ENCODE assay signal across 27 cellular contexts in genomic region chr3:185526349-185526951, GRCh38. TPM values are rescaled to one million over a fixed set of nuclear protein-coding genes. Genes with fewer than 3 reads are reported as not detected.
DNase-seq lines count a peak whose midpoint lies in the region; ATAC-seq, FAIRE-seq and TF ChIP-seq lines count a peak whose summit lies in the region.
"Had no signal": no experiment of that assay in that cellular context is flagged by ENCODE, and none has a peak within 500 bp of the region (broad histone marks: within the 10 kb centered on the region; RNA-seq: fewer than 3 reads in every experiment).

No MANE protein-coding gene starts in this region.

- no peak for TF ChIP-seq CTCF in WTC11 (IDR thresholded peaks at IDR 0.05)
- TF ChIP-seq CTCF in kidney (IDR thresholded peaks at IDR 0.05; ENCODE audit: borderline replicate concordance, extremely low read depth, insufficient read depth), result no peak
- TF ChIP-seq CTCF in uterus (IDR thresholded peaks at IDR 0.05), result no peak
- TF ChIP-seq CTCF in tibial nerve (IDR thresholded peaks at IDR 0.05), result no peak

- H3K36me3 ChIP-seq in kidney (ENCODE audit: control insufficient read depth in 1 of 2, insufficient read depth in 2 of 2, low read length in 2 of 2) (no peaks in the 10 kb centered on the region), uterus (no peaks in the 10 kb centered on the region), mesendoderm (ENCODE audit: control insufficient read depth, insufficient read depth, low read length) (no peaks in the 10 kb centered on the region), tibial nerve (no peaks in the 10 kb centered on the region)
- H3K36me3 ChIP-seq: BE2C; BLaER1 treated with 17β-estradiol and CSF1 and Interleukin-3, amounts not matched to agents 10 nM and 100 nM; HAP-1 had no signal

- no peak overlapping the region for H3K4me3 Mint-ChIP-seq in WTC11
- H3K4me3 Mint-ChIP-seq: CD14-positive monocyte; CD4-positive, alpha-beta T cell; CD8-positive, alpha-beta memory T cell had no signal

- H3K4me1 ChIP-seq in kidney (ENCODE audit: control insufficient read depth in 1 of 2, insufficient read depth in 1 of 2, low read depth in 1 of 2, low read length in 2 of 2) (no peaks in the 10 kb centered on the region), uterus (no peaks in the 10 kb centered on the region), mesendoderm (ENCODE audit: control insufficient read depth, low read depth, low read length) (no peaks in the 10 kb centered on the region), tibial nerve (no peaks in the 10 kb centered on the region)
- H3K4me1 ChIP-seq: BE2C; BLaER1 treated with 17β-estradiol and CSF1 and Interleukin-3, amounts not matched to agents 10 nM and 100 nM had no signal

- H3K27ac ChIP-seq in kidney (ENCODE audit: low read depth in 2 of 2, low read length in 2 of 2) (no peak overlapping the region), uterus (no peak overlapping the region), mesendoderm (ENCODE audit: low read depth, low read length) (no peak overlapping the region), tibial nerve (no peak overlapping the region)
- H3K27ac ChIP-seq: 22Rv1; A549; BLaER1 treated with 17β-estradiol and CSF1 and Interleukin-3, amounts not matched to agents 10 nM and 100 nM had no signal

- no peak overlapping the region for H3K56ac ChIP-seq in mesendoderm (ENCODE audit: low read length)

- WGBS in mesendoderm (ENCODE audit: extremely low coverage, insufficient coverage, low lambda C conversion rate), result no CpG with 5 or more reads among the region's 2 CpGs
- 91 to 92% methylated on average over 2 of the region's 2 CpGs for WGBS in tibial nerve, 2 donors

- H2AK5ac ChIP-seq in mesendoderm (ENCODE audit: low read length), result no peak overlapping the region

- intact Hi-C loops in kidney (cut with DNase I) (no loop called here), uterus (cut with DNase I; ENCODE audit: low total_unique reads) (no loop called here)

- no peak overlapping the region for H3K27ac Mint-ChIP-seq in WTC11
- H3K27ac Mint-ChIP-seq: CD14-positive monocyte; CD4-positive, alpha-beta T cell; CD8-positive, alpha-beta memory T cell had no signal

- CTCF ChIA-PET in WTC11 (lab: Charles Lee), result interaction anchor here (1.6 kb wide), 1 partner anchor 49 kb away, joined by 5 read pairs; no protein-coding TSS in a partner anchor

- H2BK120ac ChIP-seq in mesendoderm (ENCODE audit: low read depth, low read length), result no peak overlapping the region

- H3K79me1 ChIP-seq in mesendoderm (ENCODE audit: low read length), result no peaks in the 10 kb centered on the region

- no peak overlapping the region for H3K18ac ChIP-seq in mesendoderm (ENCODE audit: low read length)

- no peaks in the 10 kb centered on the region for H3K4me1 Mint-ChIP-seq in WTC11
- H3K4me1 Mint-ChIP-seq: CD14-positive monocyte; CD8-positive, alpha-beta memory T cell had no signal

- H3K27me3 ChIP-seq in uterus (no peaks in the 10 kb centered on the region), mesendoderm (ENCODE audit: insufficient read depth, low read length, poor library complexity) (no peaks in the 10 kb centered on the region), tibial nerve (no peaks in the 10 kb centered on the region)
- H3K27me3 ChIP-seq: BLaER1 treated with 17β-estradiol and CSF1 and Interleukin-3, amounts not matched to agents 10 nM and 100 nM had no signal

- H3K9ac ChIP-seq in kidney (ENCODE audit: low read length in 2 of 2) (no peak overlapping the region), mesendoderm (ENCODE audit: low read length) (no peak overlapping the region)
- H3K9ac ChIP-seq: BLaER1 treated with 17β-estradiol and CSF1 and Interleukin-3, amounts not matched to agents 10 nM and 100 nM had no signal

- no peak overlapping the region for H4K5ac ChIP-seq in mesendoderm (ENCODE audit: low read length)

- no peaks in the 10 kb centered on the region for H3K9me3 ChIP-seq in kidney (ENCODE audit: control insufficient read depth in 1 of 2, low read length in 2 of 2)
- H3K9me3 ChIP-seq in uterus, result no peaks in the 10 kb centered on the region
- no peaks in the 10 kb centered on the region for H3K9me3 ChIP-seq in tibial nerve
- H3K9me3 ChIP-seq: A549; BE2C; BLaER1 treated with 17β-estradiol and CSF1 and Interleukin-3, amounts not matched to agents 10 nM and 100 nM; HAP-1 had no signal

- no peak overlapping the region for H2BK15ac ChIP-seq in mesendoderm (replicated peaks; ENCODE audit: low read depth)

- no peak overlapping the region for H3K4me2 ChIP-seq in mesendoderm (ENCODE audit: low read length)
- H3K4me2 ChIP-seq: A549; BLaER1 treated with 17β-estradiol and CSF1 and Interleukin-3, amounts not matched to agents 10 nM and 100 nM had no signal

- no peak for DNase-seq in RCC 7860 (ENCODE audit: low spot score)
- no peak for DNase-seq in WTC11 (ENCODE audit: low spot score)
- DNase-seq in kidney, result no peak
- DNase-seq in uterus, result no peak
- DNase-seq in mesendoderm, result no peak
- DNase-seq in tibial nerve (ENCODE audit: low spot score in 2 of 2), result no peak
- DNase-seq: ACHN; AML-193; CD4-positive, alpha-beta T cell; CD8-positive, alpha-beta memory T cell; DMS 273 treated with DMSO at 0.1 percent for 48 hours; DMS79; EL; GF-D8; GOT3 had no signal

- no peak overlapping the region for H4K8ac ChIP-seq in mesendoderm (ENCODE audit: low read depth, low read length)

- no peak overlapping the region for H3K4ac ChIP-seq in mesendoderm (ENCODE audit: low read depth, low read length)

- H3K79me2 ChIP-seq in mesendoderm (ENCODE audit: control insufficient read depth, insufficient read depth, low read length), result no peaks in the 10 kb centered on the region

- H3K9me3 Mint-ChIP-seq in WTC11, result 0 out of 2 replicates have a peak, but pooled peaks cover 3% of the 10 kb centered on the region
- H3K9me3 Mint-ChIP-seq: CD4-positive, alpha-beta T cell had no signal

- no peaks in the 10 kb centered on the region for H3K36me3 Mint-ChIP-seq in WTC11
- H3K36me3 Mint-ChIP-seq: CD14-positive monocyte; CD8-positive, alpha-beta memory T cell had no signal

- H2BK5ac ChIP-seq in mesendoderm (ENCODE audit: low read length), result no peak overlapping the region

- POLR2A ChIA-PET in WTC11 (lab: Charles Lee), result no interaction called here

- H3K23ac ChIP-seq in mesendoderm (ENCODE audit: low read length), result no peak overlapping the region

- no peak for TF ChIP-seq EP300 in tibial nerve (IDR thresholded peaks at IDR 0.05)

- no peak for ATAC-seq in WTC11
- no peak for ATAC-seq in HG03354 (IDR thresholded peaks at IDR 0.05; ENCODE audit: poor library complexity, severe bottlenecking, unreplicated experiment)
- ATAC-seq: A549 had no signal

- TF ChIP-seq POLR2A in uterus (IDR thresholded peaks at IDR 0.05) (no peak), tibial nerve (IDR thresholded peaks at IDR 0.05) (no peak)

- peak; percentile 96 for FAIRE-seq in A204.1 (lab: Jason Lieb, UNC)
- peak; percentile 82 for FAIRE-seq in RCC 7860 (lab: Jason Lieb, UNC)
- peak; percentile 85 for FAIRE-seq in kidney (lab: Jason Lieb, UNC)
- FAIRE-seq: A549, D721Med, GM12891, GM18507, H54 had no signal

- peaks cover 2% of the 10 kb centered on the region; the same call in 1 of the 2 replicates for H3K27me3 Mint-ChIP-seq in WTC11 (ENCODE audit: low read depth)

- H3K4me3 ChIP-seq in kidney (ENCODE audit: low read length in 2 of 2) (no peak overlapping the region), uterus (no peak overlapping the region), mesendoderm (ENCODE audit: low read length) (no peak overlapping the region), tibial nerve (no peak overlapping the region)
- H3K4me3 ChIP-seq: A549; BLaER1 treated with 17β-estradiol and CSF1 and Interleukin-3, amounts not matched to agents 10 nM and 100 nM; HAP-1 had no signal

TF ChIP-seq in WTC11, 78 proteins besides CTCF, POLR2A, EP300 and RAD21:
- TF ChIP-seq NFE2L1 (CRISPR knock-in tag; IDR thresholded peaks at IDR 0.05) (no peak), PRRX2 (CRISPR knock-in tag; IDR thresholded peaks at IDR 0.05) (no peak), HMGA2 (CRISPR knock-in tag; IDR thresholded peaks at IDR 0.05) (peak; percentile 97; the same call in 1 of the 2 replicates)

RNA-seq across cellular contexts. Expression of gene LIPH, which starts 25.9 kb away (rescaled TPM):
- total RNA-seq in WTC11 (2021) (0.07 to 0.27 TPM (median 0.11 TPM) in 3 replicates), kidney (14.7 TPM), uterus (under 1 TPM in 1 of 4 donors, not detected in 3; 0.07 TPM), tibial nerve (under 1 TPM in 3 of 4 donors, not detected in 1; 0.20 to 0.30 (median 0.21) TPM)
- polyA plus RNA-seq in kidney (ENCODE audit: insufficient read depth, low read depth, low replicate concordance), result 3.2 TPM
- polyA plus RNA-seq in mesendoderm (2013, experiment 1 of 2), result 0.15 TPM
- polyA plus RNA-seq in mesendoderm (2013, experiment 2 of 2), result 0.07 TPM
- total RNA-seq: CD4-positive, alpha-beta T cell; CD8-positive, alpha-beta memory T cell had no signal
- polyA plus RNA-seq: CD14-positive monocyte; CD8-positive, alpha-beta memory T cell had no signal

RNA-seq across cellular contexts. Expression of gene TMEM41A, which starts 27.6 kb away (rescaled TPM):
- 14.4 to 17.2 TPM (median 15.7 TPM) in 3 replicates for total RNA-seq in WTC11 (2021)
- 21.0 TPM for total RNA-seq in kidney
- polyA plus RNA-seq in kidney (ENCODE audit: insufficient read depth, low read depth, low replicate concordance), result 19.0 TPM
- total RNA-seq in uterus, result 10 to 100 TPM in 3 of 4 donors, 1 to 10 TPM in 1; 3.6 to 31.5 (median 17.8) TPM
- 14.9 TPM for polyA plus RNA-seq in mesendoderm (2013, experiment 1 of 2)
- 14.0 TPM for polyA plus RNA-seq in mesendoderm (2013, experiment 2 of 2)
- 10 to 100 TPM; 11.4 to 19.8 (median 14.9) TPM for total RNA-seq in tibial nerve

RNA-seq across cellular contexts. Expression of gene SENP2, which starts 59.6 kb away (rescaled TPM):
- total RNA-seq in WTC11 (2021) (55.0 to 57.2 TPM (median 56.9 TPM) in 3 replicates), kidney (29.6 TPM), uterus (10 to 100 TPM in 3 of 4 donors, 1 to 10 TPM in 1; 8.5 to 54.4 (median 49.8) TPM), tibial nerve (10 to 100 TPM; 27.5 to 84.9 (median 28.9) TPM)
- polyA plus RNA-seq in kidney (ENCODE audit: insufficient read depth, low read depth, low replicate concordance), result 10.8 TPM
- 28.6 TPM for polyA plus RNA-seq in mesendoderm (2013, experiment 1 of 2)
- 27.8 TPM for polyA plus RNA-seq in mesendoderm (2013, experiment 2 of 2)

Comparison
In these comparisons a context has a peak if more than half of its experiments do, and no peak if none do; other contexts are left out.
1. RNA of gene LIPH, which starts 25.9 kb away (total RNA-seq): 14.7 TPM in kidney (single experiment); 0.20 to 0.30 TPM in tibial nerve, 0.07 to 0.27 TPM in WTC11 and 0.07 TPM in uterus; every median in the first group is over 10 times any median in the second.